ENCODE assay signal across 25 cellular contexts in genomic region chr1:41641941-41642527, GRCh38.
"Had no signal": no experiment of that assay in that cellular context is flagged by ENCODE, and none has a peak within 500 bp of the region (broad histone marks: within the 10 kb centered on the region; RNA-seq: fewer than 3 reads in every experiment).

No MANE protein-coding gene starts in this region.

- H3K36me3 Mint-ChIP-seq: naive B cell had no signal

- H3K4me2 ChIP-seq: hepatocyte had no signal

- H3K27ac Mint-ChIP-seq: activated B cell treated with CpG ODN at 0.5 μM for 24 hours; activated CD4-positive, alpha-beta memory T cell treated with anti-CD3 and anti-CD28 coated beads for 36 hours; activated naive CD4-positive, alpha-beta T cell treated with anti-CD3 and anti-CD28 coated beads for 36 hours; activated naive CD8-positive, alpha-beta T cell treated with anti-CD3 and anti-CD28 coated beads for 36 hours; effector memory CD8-positive, alpha-beta T cell; nephron progenitor cell; progenitor cell of endocrine pancreas; stimulated activated naive CD8-positive, alpha-beta T cell treated with anti-CD3 and anti-CD28 coated beads, Interleukin-15, Interleukin-2, amounts not matched to agents 100 ng/mL and 50 ng/mL, for 24 hours; T-helper 2 cell treated with Interferon-gamma antibody and Interleukin-4, amounts not matched to agents 5 μg/mL and 100 μg/mL, for 36 hours had no signal

- H3K27ac ChIP-seq: brain microvascular endothelial cell, gastroesophageal sphincter, hepatocyte, neutrophil, ovary, right lobe of liver, skin epidermis, thoracic aorta, uterus had no signal

- ATAC-seq: effector memory CD8-positive, alpha-beta T cell; gastroesophageal sphincter; left ventricle myocardium superior; right lobe of liver had no signal

- H3K27me3 Mint-ChIP-seq: activated B cell treated with CpG ODN at 0.5 μM for 24 hours; activated CD4-positive, alpha-beta memory T cell treated with anti-CD3 and anti-CD28 coated beads for 36 hours; activated naive CD8-positive, alpha-beta T cell treated with anti-CD3 and anti-CD28 coated beads for 36 hours; effector memory CD8-positive, alpha-beta T cell; naive B cell; stimulated activated naive CD8-positive, alpha-beta T cell treated with anti-CD3 and anti-CD28 coated beads, Interleukin-15, Interleukin-2, amounts not matched to agents 100 ng/mL and 50 ng/mL, for 24 hours had no signal

- H3K9me3 Mint-ChIP-seq: activated B cell treated with CpG ODN at 0.5 μM for 24 hours; activated CD4-positive, alpha-beta memory T cell treated with anti-CD3 and anti-CD28 coated beads for 36 hours; activated naive CD4-positive, alpha-beta T cell treated with anti-CD3 and anti-CD28 coated beads for 36 hours; activated naive CD8-positive, alpha-beta T cell treated with anti-CD3 and anti-CD28 coated beads for 36 hours; effector memory CD8-positive, alpha-beta T cell; naive B cell; nephron progenitor cell; stimulated activated naive CD8-positive, alpha-beta T cell treated with anti-CD3 and anti-CD28 coated beads, Interleukin-15, Interleukin-2, amounts not matched to agents 100 ng/mL and 50 ng/mL, for 24 hours; T-helper 2 cell treated with Interferon-gamma antibody and Interleukin-4, amounts not matched to agents 5 μg/mL and 100 μg/mL, for 36 hours had no signal

- H3K4me3 Mint-ChIP-seq: activated naive CD8-positive, alpha-beta T cell treated with anti-CD3 and anti-CD28 coated beads for 36 hours; effector memory CD8-positive, alpha-beta T cell; nephron progenitor cell; stimulated activated naive CD8-positive, alpha-beta T cell treated with anti-CD3 and anti-CD28 coated beads, Interleukin-15, Interleukin-2, amounts not matched to agents 100 ng/mL and 50 ng/mL, for 24 hours; T-helper 2 cell treated with Interferon-gamma antibody and Interleukin-4, amounts not matched to agents 5 μg/mL and 100 μg/mL, for 36 hours had no signal

- H3K4me3 ChIP-seq: gastroesophageal sphincter, hepatocyte, ovary, right lobe of liver, skin epidermis, thoracic aorta, uterus had no signal

- DNase-seq: activated B cell treated with CpG ODN at 0.5 μM for 24 hours; amniotic stem cell; brain microvascular endothelial cell; cortex of kidney; effector memory CD8-positive, alpha-beta T cell; islet precursor cell; left ventricle myocardium superior; naive B cell; nephron progenitor cell; right lobe of liver; stimulated activated CD4-positive, alpha-beta T cell treated with anti-CD3 and anti-CD28 coated beads, Interleukin-4, amount 100 ng/mL, for 1 hour; trophoblast cell; uterus had no signal

- H3K9me3 ChIP-seq: gastroesophageal sphincter, neutrophil, ovary, right lobe of liver, thoracic aorta, uterus had no signal

- H3K27me3 ChIP-seq: brain microvascular endothelial cell, gastroesophageal sphincter, hepatocyte, neutrophil, ovary, right lobe of liver, uterus had no signal

- H3K36me3 ChIP-seq: brain microvascular endothelial cell, gastroesophageal sphincter, neutrophil, ovary, right lobe of liver, thoracic aorta, uterus had no signal

- H3K4me1 ChIP-seq: gastroesophageal sphincter, right lobe of liver, uterus had no signal

- H3K79me2 ChIP-seq: hepatocyte had no signal

- H2AFZ ChIP-seq: hepatocyte had no signal
